17 cellular contexts compared by ENCODE assay signal in the genomic region with DNA sequence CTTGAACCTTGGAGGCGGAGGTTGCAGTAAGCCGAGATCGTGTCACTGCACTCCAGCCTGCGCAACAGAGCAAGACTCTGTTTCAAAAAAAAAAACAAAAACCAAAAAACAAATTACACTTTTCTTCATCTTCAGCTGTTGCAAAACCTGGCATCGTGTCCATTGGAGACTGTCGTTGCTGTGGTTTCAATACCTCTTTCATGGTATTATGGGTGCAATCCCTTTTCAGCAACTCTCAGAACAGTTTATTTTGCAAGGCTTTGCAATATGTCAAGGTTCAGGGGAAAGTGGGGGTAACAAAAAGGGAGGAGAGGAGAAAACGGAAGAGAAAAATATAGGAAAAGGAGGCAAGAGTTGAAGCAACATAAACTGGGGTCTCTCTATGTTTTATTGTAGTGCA. TPM values are rescaled to one million over a fixed set of nuclear protein-coding genes. Genes with fewer than 3 reads are reported as not detected.
A peak's percentile ranks its signal among the peaks of the same experiment; 100 is the strongest.
DNase-seq lines count a peak whose midpoint lies in the region; ATAC-seq and TF ChIP-seq lines count a peak whose summit lies in the region.
"Had no signal": no experiment of that assay in that cellular context is flagged by ENCODE, and none has a peak within 500 bp of the region (broad histone marks: within the 10 kb centered on the region; RNA-seq: fewer than 3 reads in every experiment).

No MANE protein-coding gene starts in this region.

- TF ChIP-seq CTCF in osteoblast (IDR thresholded peaks at IDR 0.05; ENCODE audit: extremely low read depth, low read depth, low read length), result no peak

- H3K27ac Mint-ChIP-seq in CD8-positive, alpha-beta memory T cell, result no peak overlapping the region
- H3K27ac Mint-ChIP-seq in dendritic cell treated with granulocyte-macrophage colony-stimulating factor and Interleukin-4, amounts not matched to agents 40 ng/mL and 50 ng/mL, for 4 days, result no peak overlapping the region
- H3K27ac Mint-ChIP-seq: activated CD4-positive, alpha-beta T cell treated with anti-CD3 and anti-CD28 coated beads for 36 hours had no signal

- peak overlapping the region; percentile 95 for H3K4me2 ChIP-seq in osteoblast (ENCODE audit: insufficient read depth, low read length)

- H3K36me3 Mint-ChIP-seq in CD8-positive, alpha-beta memory T cell, result no peaks in the 10 kb centered on the region
- H3K36me3 Mint-ChIP-seq in dendritic cell treated with granulocyte-macrophage colony-stimulating factor and Interleukin-4, amounts not matched to agents 40 ng/mL and 50 ng/mL, for 4 days (ENCODE audit: low read depth), result no peaks in the 10 kb centered on the region

- H4K20me1 ChIP-seq in osteoblast (ENCODE audit: insufficient read depth, low read length), result no peaks in the 10 kb centered on the region

- peaks cover 11 to 20% (median 18%) of the 10 kb centered on the region in 3 donors for H3K4me1 Mint-ChIP-seq in CD8-positive, alpha-beta memory T cell
- peaks cover 17% of the 10 kb centered on the region for H3K4me1 Mint-ChIP-seq in dendritic cell treated with granulocyte-macrophage colony-stimulating factor and Interleukin-4, amounts not matched to agents 40 ng/mL and 50 ng/mL, for 4 days (ENCODE audit: low read depth)

- no peaks in the 10 kb centered on the region for H3K9me3 ChIP-seq in CD8-positive, alpha-beta memory T cell (ENCODE audit: low read length)
- no peaks in the 10 kb centered on the region for H3K9me3 ChIP-seq in osteoblast (ENCODE audit: low read depth, low read length)
- H3K9me3 ChIP-seq: tibial nerve had no signal

- H3K79me2 ChIP-seq in osteoblast (ENCODE audit: insufficient read depth, low read length), result no peaks in the 10 kb centered on the region

- H3K27me3 ChIP-seq in CD8-positive, alpha-beta memory T cell (ENCODE audit: insufficient read depth, low read length, poor library complexity, severe bottlenecking), result no peaks in the 10 kb centered on the region
- H3K27me3 ChIP-seq in osteoblast (ENCODE audit: insufficient read depth, low read length), result no peaks in the 10 kb centered on the region
- H3K27me3 ChIP-seq: tibial nerve had no signal

- peak overlapping the region in 6 of 7 donors; percentile 8 to 92 (median 86) for H3K4me3 Mint-ChIP-seq in CD8-positive, alpha-beta memory T cell
- peak overlapping the region; percentile 70 for H3K4me3 Mint-ChIP-seq in dendritic cell treated with granulocyte-macrophage colony-stimulating factor and Interleukin-4, amounts not matched to agents 40 ng/mL and 50 ng/mL, for 4 days

- H3K27me3 Mint-ChIP-seq in CD8-positive, alpha-beta memory T cell, result peaks cover 3 to 7% of the 10 kb centered on the region in 2 donors
- H3K27me3 Mint-ChIP-seq in dendritic cell treated with granulocyte-macrophage colony-stimulating factor and Interleukin-4, amounts not matched to agents 40 ng/mL and 50 ng/mL, for 4 days, result peaks cover 1% of the 10 kb centered on the region

- H3K36me3 ChIP-seq in CD8-positive, alpha-beta memory T cell (ENCODE audit: insufficient read depth, low read length), result no peaks in the 10 kb centered on the region
- no peaks in the 10 kb centered on the region for H3K36me3 ChIP-seq in osteoblast (ENCODE audit: insufficient read depth, low read length)
- H3K36me3 ChIP-seq: tibial nerve had no signal

- DNase-seq in CD8-positive, alpha-beta memory T cell, result no peak
- DNase-seq in MV-4-11 (lab: John Stamatoyannopoulos, UW), result peak; percentile 85
- no peak for DNase-seq in osteoblast (ENCODE audit: insufficient read length, low spot score, missing footprints)
- no peak for DNase-seq in cardiac septum (ENCODE audit: low spot score)
- DNase-seq: activated CD4-positive, alpha-beta T cell treated with anti-CD3 and anti-CD28 coated beads for 36 hours; activated effector memory CD4-positive, alpha-beta T cell treated with Interleukin-2 at 50 U/mL for 16 hours; amniotic stem cell; Calu3; HCEC 1CT; NCI-H1105; NCI-H524; stimulated activated naive CD8-positive, alpha-beta T cell treated with anti-CD3 and anti-CD28 coated beads, Interleukin-15, Interleukin-2, amounts not matched to agents 100 U/mL and 50 U/mL, for 24 hours; SW 1271 had no signal

- H3K4me3 ChIP-seq in CD8-positive, alpha-beta memory T cell (ENCODE audit: low read length), result no peak overlapping the region
- no peak overlapping the region for H3K4me3 ChIP-seq in osteoblast (ENCODE audit: insufficient read depth, low read length)

- intact Hi-C loops in dendritic cell treated with granulocyte-macrophage colony-stimulating factor and Interleukin-4, amounts not matched to agents 40 ng/mL and 50 ng/mL, for 4 days (cut with micrococcal nuclease), result no loop called here
- intact Hi-C loops in cardiac septum (cut with DNase I), result no loop called here

- no peaks in the 10 kb centered on the region for H3K4me1 ChIP-seq in CD8-positive, alpha-beta memory T cell (ENCODE audit: insufficient read depth, low read length)
- no peaks in the 10 kb centered on the region for H3K4me1 ChIP-seq in osteoblast (ENCODE audit: insufficient read depth, low read length)

- H3K9me3 Mint-ChIP-seq in CD8-positive, alpha-beta memory T cell, result peaks cover 0 to 2% (median 0%) of the 10 kb centered on the region in 5 donors
- no peaks in the 10 kb centered on the region for H3K9me3 Mint-ChIP-seq in dendritic cell treated with granulocyte-macrophage colony-stimulating factor and Interleukin-4, amounts not matched to agents 40 ng/mL and 50 ng/mL, for 4 days

- no peak overlapping the region for H2AFZ ChIP-seq in osteoblast (ENCODE audit: low read length)

- POLR2A ChIA-PET in CD8-positive, alpha-beta memory T cell (lab: Charles Lee), result no interaction called here

- H3K27ac ChIP-seq in CD8-positive, alpha-beta memory T cell (ENCODE audit: low read depth, low read length), result no peak overlapping the region
- no peak overlapping the region for H3K27ac ChIP-seq in osteoblast (ENCODE audit: low read depth, low read length)
- H3K27ac ChIP-seq: tibial nerve had no signal

- CTCF ChIA-PET in CD8-positive, alpha-beta memory T cell (lab: Charles Lee), result no interaction called here

- ATAC-seq in HG03439 (IDR thresholded peaks at IDR 0.05; ENCODE audit: unreplicated experiment) (no peak), HG03135 (IDR thresholded peaks at IDR 0.05; ENCODE audit: unreplicated experiment) (no peak)
- ATAC-seq: activated CD4-positive, alpha-beta T cell treated with anti-CD3 and anti-CD28 coated beads for 36 hours; stimulated activated naive CD8-positive, alpha-beta T cell treated with anti-CD3 and anti-CD28 coated beads, Interleukin-15, Interleukin-2, amounts not matched to agents 100 U/mL and 50 U/mL, for 24 hours had no signal

RNA-seq across cellular contexts. Expression of a gene that starts 40.8 kb away (rescaled TPM):
- total RNA-seq in CD8-positive, alpha-beta memory T cell, result 1 to 10 TPM; 1.6 to 2.2 TPM
- 4.0 TPM for polyA plus RNA-seq in CD8-positive, alpha-beta memory T cell
- total RNA-seq in osteoblast, result 20.6 and 23.3 TPM in 2 replicates
- 15.7 TPM for total RNA-seq in cardiac septum

RNA-seq across cellular contexts. Expression of a gene that starts 59.6 kb away (rescaled TPM):
- total RNA-seq in CD8-positive, alpha-beta memory T cell, result not detected
- polyA plus RNA-seq in CD8-positive, alpha-beta memory T cell, result not detected
- total RNA-seq in osteoblast (5.6 and 6.2 TPM in 2 replicates), cardiac septum (1.3 TPM)
- total RNA-seq: activated CD4-positive, alpha-beta T cell treated with anti-CD3 and anti-CD28 coated beads for 36 hours had no signal
